In the genomic region with DNA sequence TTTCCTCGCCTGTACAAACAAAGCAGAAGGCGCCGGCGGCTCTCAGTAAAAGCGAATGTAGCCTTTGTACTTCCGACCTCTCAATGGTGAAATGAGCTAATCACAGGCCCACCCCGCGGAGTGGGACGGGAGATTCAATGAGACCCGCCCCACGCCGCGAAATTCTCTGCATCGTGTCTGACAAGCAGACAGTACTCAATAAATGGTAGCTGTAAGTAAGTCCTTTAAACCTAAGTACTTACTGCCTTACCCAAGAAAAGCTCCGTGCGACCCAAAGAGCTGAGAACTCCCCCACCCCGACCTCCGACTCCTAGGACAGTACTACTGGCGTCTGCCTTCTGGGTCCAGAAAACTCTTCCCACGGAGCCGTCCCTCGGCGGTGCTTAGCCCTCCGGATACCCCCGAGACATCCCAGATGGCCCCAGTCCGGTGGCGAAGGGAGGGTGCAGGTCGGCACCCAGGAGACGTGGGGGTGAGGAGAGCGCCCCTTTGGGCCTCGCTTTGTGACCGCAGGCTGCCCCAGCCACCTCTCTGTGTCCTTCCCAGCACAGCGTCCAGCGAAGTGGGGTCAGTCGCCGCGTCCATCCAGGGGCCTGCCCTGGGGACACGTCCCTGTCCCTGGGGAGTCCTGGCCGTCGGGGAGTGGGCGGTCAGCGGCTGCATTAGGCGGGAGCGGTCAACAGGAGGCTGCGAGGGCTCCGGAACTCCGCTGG, we compare ENCODE assay signal across 1 cellular context.
TF ChIP-seq lines count a peak whose summit lies in the region.

No MANE protein-coding gene starts in this region.

TF ChIP-seq in HepG2, 621 proteins besides CTCF, POLR2A, EP300 and RAD21 (continued from another document):
- TF ChIP-seq, protein P1, sequence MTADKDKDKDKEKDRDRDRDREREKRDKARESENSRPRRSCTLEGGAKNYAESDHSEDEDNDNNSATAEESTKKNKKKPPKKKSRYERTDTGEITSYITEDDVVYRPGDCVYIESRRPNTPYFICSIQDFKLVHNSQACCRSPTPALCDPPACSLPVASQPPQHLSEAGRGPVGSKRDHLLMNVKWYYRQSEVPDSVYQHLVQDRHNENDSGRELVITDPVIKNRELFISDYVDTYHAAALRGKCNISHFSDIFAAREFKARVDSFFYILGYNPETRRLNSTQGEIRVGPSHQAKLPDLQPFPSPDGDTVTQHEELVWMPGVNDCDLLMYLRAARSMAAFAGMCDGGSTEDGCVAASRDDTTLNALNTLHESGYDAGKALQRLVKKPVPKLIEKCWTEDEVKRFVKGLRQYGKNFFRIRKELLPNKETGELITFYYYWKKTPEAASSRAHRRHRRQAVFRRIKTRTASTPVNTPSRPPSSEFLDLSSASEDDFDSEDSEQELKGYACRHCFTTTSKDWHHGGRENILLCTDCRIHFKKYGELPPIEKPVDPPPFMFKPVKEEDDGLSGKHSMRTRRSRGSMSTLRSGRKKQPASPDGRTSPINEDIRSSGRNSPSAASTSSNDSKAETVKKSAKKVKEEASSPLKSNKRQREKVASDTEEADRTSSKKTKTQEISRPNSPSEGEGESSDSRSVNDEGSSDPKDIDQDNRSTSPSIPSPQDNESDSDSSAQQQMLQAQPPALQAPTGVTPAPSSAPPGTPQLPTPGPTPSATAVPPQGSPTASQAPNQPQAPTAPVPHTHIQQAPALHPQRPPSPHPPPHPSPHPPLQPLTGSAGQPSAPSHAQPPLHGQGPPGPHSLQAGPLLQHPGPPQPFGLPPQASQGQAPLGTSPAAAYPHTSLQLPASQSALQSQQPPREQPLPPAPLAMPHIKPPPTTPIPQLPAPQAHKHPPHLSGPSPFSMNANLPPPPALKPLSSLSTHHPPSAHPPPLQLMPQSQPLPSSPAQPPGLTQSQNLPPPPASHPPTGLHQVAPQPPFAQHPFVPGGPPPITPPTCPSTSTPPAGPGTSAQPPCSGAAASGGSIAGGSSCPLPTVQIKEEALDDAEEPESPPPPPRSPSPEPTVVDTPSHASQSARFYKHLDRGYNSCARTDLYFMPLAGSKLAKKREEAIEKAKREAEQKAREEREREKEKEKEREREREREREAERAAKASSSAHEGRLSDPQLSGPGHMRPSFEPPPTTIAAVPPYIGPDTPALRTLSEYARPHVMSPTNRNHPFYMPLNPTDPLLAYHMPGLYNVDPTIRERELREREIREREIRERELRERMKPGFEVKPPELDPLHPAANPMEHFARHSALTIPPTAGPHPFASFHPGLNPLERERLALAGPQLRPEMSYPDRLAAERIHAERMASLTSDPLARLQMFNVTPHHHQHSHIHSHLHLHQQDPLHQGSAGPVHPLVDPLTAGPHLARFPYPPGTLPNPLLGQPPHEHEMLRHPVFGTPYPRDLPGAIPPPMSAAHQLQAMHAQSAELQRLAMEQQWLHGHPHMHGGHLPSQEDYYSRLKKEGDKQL (CRISPR knock-in tag; IDR thresholded peaks at IDR 0.05; ENCODE audit: low read depth), result no peak
- TF ChIP-seq, protein P2, sequence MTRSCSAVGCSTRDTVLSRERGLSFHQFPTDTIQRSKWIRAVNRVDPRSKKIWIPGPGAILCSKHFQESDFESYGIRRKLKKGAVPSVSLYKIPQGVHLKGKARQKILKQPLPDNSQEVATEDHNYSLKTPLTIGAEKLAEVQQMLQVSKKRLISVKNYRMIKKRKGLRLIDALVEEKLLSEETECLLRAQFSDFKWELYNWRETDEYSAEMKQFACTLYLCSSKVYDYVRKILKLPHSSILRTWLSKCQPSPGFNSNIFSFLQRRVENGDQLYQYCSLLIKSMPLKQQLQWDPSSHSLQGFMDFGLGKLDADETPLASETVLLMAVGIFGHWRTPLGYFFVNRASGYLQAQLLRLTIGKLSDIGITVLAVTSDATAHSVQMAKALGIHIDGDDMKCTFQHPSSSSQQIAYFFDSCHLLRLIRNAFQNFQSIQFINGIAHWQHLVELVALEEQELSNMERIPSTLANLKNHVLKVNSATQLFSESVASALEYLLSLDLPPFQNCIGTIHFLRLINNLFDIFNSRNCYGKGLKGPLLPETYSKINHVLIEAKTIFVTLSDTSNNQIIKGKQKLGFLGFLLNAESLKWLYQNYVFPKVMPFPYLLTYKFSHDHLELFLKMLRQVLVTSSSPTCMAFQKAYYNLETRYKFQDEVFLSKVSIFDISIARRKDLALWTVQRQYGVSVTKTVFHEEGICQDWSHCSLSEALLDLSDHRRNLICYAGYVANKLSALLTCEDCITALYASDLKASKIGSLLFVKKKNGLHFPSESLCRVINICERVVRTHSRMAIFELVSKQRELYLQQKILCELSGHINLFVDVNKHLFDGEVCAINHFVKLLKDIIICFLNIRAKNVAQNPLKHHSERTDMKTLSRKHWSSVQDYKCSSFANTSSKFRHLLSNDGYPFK (CRISPR knock-in tag; IDR thresholded peaks at IDR 0.05; ENCODE audit: borderline replicate concordance), result no peak
- TF ChIP-seq MXD4 (CRISPR knock-in tag; IDR thresholded peaks at IDR 0.05) (no peak), U2AF1 (optimal IDR thresholded peaks at IDR 0.05; ENCODE audit: low read depth, low read length) (no peak), PCBP2 (optimal IDR thresholded peaks at IDR 0.05; ENCODE audit: low read depth, low read length, poor library complexity, severe bottlenecking) (no peak), AGO1 (IDR thresholded peaks at IDR 0.05; ENCODE audit: low read depth, low read length, poor library complexity, severe bottlenecking) (no peak), ZNF34 (CRISPR knock-in tag; IDR thresholded peaks at IDR 0.05; ENCODE audit: borderline replicate concordance) (no peak), ZNF776 (CRISPR knock-in tag; IDR thresholded peaks at IDR 0.05) (no peak), GATA4 (IDR thresholded peaks at IDR 0.05; ENCODE audit: borderline replicate concordance, low read depth) (no peak), SCMH1 (CRISPR knock-in tag; IDR thresholded peaks at IDR 0.05; ENCODE audit: borderline replicate concordance) (no peak), GABPA (IDR thresholded peaks at IDR 0.05; ENCODE audit: low read depth, low read length) (no peak), GABPA (CRISPR knock-in tag; IDR thresholded peaks at IDR 0.05; ENCODE audit: low read depth) (no peak)
- TF ChIP-seq, protein P3, sequence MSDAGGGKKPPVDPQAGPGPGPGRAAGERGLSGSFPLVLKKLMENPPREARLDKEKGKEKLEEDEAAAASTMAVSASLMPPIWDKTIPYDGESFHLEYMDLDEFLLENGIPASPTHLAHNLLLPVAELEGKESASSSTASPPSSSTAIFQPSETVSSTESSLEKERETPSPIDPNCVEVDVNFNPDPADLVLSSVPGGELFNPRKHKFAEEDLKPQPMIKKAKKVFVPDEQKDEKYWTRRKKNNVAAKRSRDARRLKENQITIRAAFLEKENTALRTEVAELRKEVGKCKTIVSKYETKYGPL (CRISPR knock-in tag; IDR thresholded peaks at IDR 0.05), result no peak
